Comparison of ENCODE assay signal across 8 cellular contexts in genomic region chr19:37931941-37932655, GRCh38. TPM values are rescaled to one million over a fixed set of nuclear protein-coding genes. Genes with fewer than 3 reads are reported as not detected.
DNase-seq lines count a peak whose midpoint lies in the region; ATAC-seq, FAIRE-seq and TF ChIP-seq lines count a peak whose summit lies in the region.

No MANE protein-coding gene starts in this region.

- DNase-seq in NCI-H510A (lab: John Stamatoyannopoulos, UW) (peak; percentile 85), HepG2 (ENCODE audit: low spot score) (peak; percentile 84), superior temporal gyrus (ENCODE audit: extremely low spot score) (peak; percentile 53)

- H3K4me1 ChIP-seq in ES-I3 (ENCODE audit: insufficient read depth, low read length) (peaks cover 38% of the 10 kb centered on the region), HepG2 (ENCODE audit: insufficient read depth, low read length) (peaks cover 69% of the 10 kb centered on the region)

- peaks cover 12% of the 10 kb centered on the region; the same call in 1 of the 2 replicates for H3K9me3 ChIP-seq in ES-I3 (ENCODE audit: control insufficient read depth, insufficient read depth, low read length)
- H3K9me3 ChIP-seq in HepG2 (ENCODE audit: low read length): peaks cover 9% of the 10 kb centered on the region

- WGBS in HepG2 (ENCODE audit: low lambda C conversion rate): 0% methylated on average over 8 of the region's 29 CpGs

- TF ChIP-seq POLR2A in HepG2 (IDR thresholded peaks at IDR 0.05; ENCODE audit: insufficient read depth in 1 of 2, low read depth in 2 of 2, low read length in 2 of 2): peak; percentile 47 to 79; a peak in 3 of 4 replicates

- H3K4me3 Mint-ChIP-seq in dendritic cell treated with granulocyte-macrophage colony-stimulating factor and Interleukin-4, amounts not matched to agents 40 ng/mL and 50 ng/mL, for 4 days: peak overlapping the region; percentile 75

- TF ChIP-seq RAD21 in HepG2 (CRISPR knock-in tag; IDR thresholded peaks at IDR 0.05): no peak

- no peaks in the 10 kb centered on the region for H3K27me3 ChIP-seq in HepG2 (ENCODE audit: control insufficient read depth in 1 of 2, insufficient read depth in 2 of 2, low read length in 2 of 2)

- CTCF ChIA-PET in HepG2 (lab: Yijun Ruan, JAX; ENCODE audit: low intra/inter-chr PET ratio, low total read pairs): no interaction called here

- no peaks in the 10 kb centered on the region for H3K9me3 Mint-ChIP-seq in dendritic cell treated with granulocyte-macrophage colony-stimulating factor and Interleukin-4, amounts not matched to agents 40 ng/mL and 50 ng/mL, for 4 days

- FAIRE-seq in HepG2 (lab: Jason Lieb, UNC): peak; percentile 94

- H3K9ac ChIP-seq in ES-I3 (ENCODE audit: low read depth, low read length) (peak overlapping the region; percentile 48), HepG2 (ENCODE audit: insufficient read depth, low read depth, low read length) (peak overlapping the region; percentile 81)

- TF ChIP-seq EP300 in HepG2 (IDR thresholded peaks at IDR 0.05; ENCODE audit: low read depth in 2 of 2, low read length in 2 of 2): 0 out of 4 replicates have a peak, but pooled peaks of 1 of the 2 experiments have one; percentile 46
- peak; percentile 34; the same call in 1 of the 2 replicates for TF ChIP-seq EP300 in HepG2 (CRISPR knock-in tag; IDR thresholded peaks at IDR 0.05; ENCODE audit: borderline replicate concordance)

- peak overlapping the region; percentile 97 for H3K4me2 ChIP-seq in HepG2 (ENCODE audit: low read depth, low read length)

- intact Hi-C loops in dendritic cell treated with granulocyte-macrophage colony-stimulating factor and Interleukin-4, amounts not matched to agents 40 ng/mL and 50 ng/mL, for 4 days (cut with micrococcal nuclease): loop anchor here (1.0 kb wide), 1 partner anchor 19 kb away; no protein-coding TSS in a partner anchor
- intact Hi-C loops in HepG2 (cut with micrococcal nuclease; ENCODE audit: unreplicated experiment): loop anchor here (2.0 kb wide), 1 partner anchor 25 kb away; the partner anchor contains the start of genes SIPA1L3 and WDR87

- peaks cover 33% of the 10 kb centered on the region for H3K79me2 ChIP-seq in HepG2 (ENCODE audit: insufficient read depth, low read length)

- peak overlapping the region; percentile 87 for H3K27ac ChIP-seq in HepG2 (ENCODE audit: extremely low read length, insufficient read depth, low read length)

- H3K36me3 ChIP-seq in ES-I3 (ENCODE audit: insufficient read depth, low read length) (no peaks in the 10 kb centered on the region), HepG2 (replicated peaks in 1 of 2; ENCODE audit: control insufficient read depth in 1 of 2, insufficient read depth in 2 of 2, low read length in 2 of 2) (no peaks in the 10 kb centered on the region)

- TF ChIP-seq CTCF in HepG2 (CRISPR knock-in tag; IDR thresholded peaks at IDR 0.05): peak; percentile 27; the same call in 1 of the 2 replicates

- POLR2A ChIA-PET in HepG2 (lab: Yijun Ruan, JAX): interaction anchor here (0.7 to 4.8 kb wide), 12 partner anchors 8 to 442 kb away, joined by 3 to 89 read pairs (median 4); partner anchors contain the start of genes PSMD8, SIPA1L3 and WDR87

- in situ Hi-C loops in HepG2 (cut with HindIII; ENCODE audit: extremely low pct_ligation_motif_present, low pct_unique_long_range_greater_than_20kb): no loop called here

- peak; percentile 46 for ATAC-seq in HG02678 (IDR thresholded peaks at IDR 0.05; ENCODE audit: unreplicated experiment)
- peak; percentile 85 for ATAC-seq in HepG2
- ATAC-seq in GM21515 (IDR thresholded peaks at IDR 0.05; ENCODE audit: unreplicated experiment): no peak
- no peak for ATAC-seq in GM18868 (IDR thresholded peaks at IDR 0.05; ENCODE audit: unreplicated experiment)

- peak overlapping the region; percentile 93 for H3K27ac Mint-ChIP-seq in dendritic cell treated with granulocyte-macrophage colony-stimulating factor and Interleukin-4, amounts not matched to agents 40 ng/mL and 50 ng/mL, for 4 days

- peak overlapping the region; percentile 57 to 75 (median 68); a peak in 5 of 6 replicates for H3K4me3 ChIP-seq in HepG2 (replicated peaks in 1 of 3; ENCODE audit: insufficient read depth in 1 of 3, low read depth in 2 of 3, low read length in 3 of 3)

- H4K20me1 ChIP-seq in HepG2 (ENCODE audit: insufficient read depth, low read length): no peaks in the 10 kb centered on the region

- no peaks in the 10 kb centered on the region for H3K27me3 Mint-ChIP-seq in dendritic cell treated with granulocyte-macrophage colony-stimulating factor and Interleukin-4, amounts not matched to agents 40 ng/mL and 50 ng/mL, for 4 days

- peaks cover 19% of the 10 kb centered on the region for H3K36me3 Mint-ChIP-seq in dendritic cell treated with granulocyte-macrophage colony-stimulating factor and Interleukin-4, amounts not matched to agents 40 ng/mL and 50 ng/mL, for 4 days (ENCODE audit: low read depth)

- no peak overlapping the region for H2AFZ ChIP-seq in HepG2 (ENCODE audit: low read length)

- BruUV-seq in HepG2 (replicated peaks; lab: Mats Ljungman, UMichigan): TSS peak; percentile 99

- H3K4me1 Mint-ChIP-seq in dendritic cell treated with granulocyte-macrophage colony-stimulating factor and Interleukin-4, amounts not matched to agents 40 ng/mL and 50 ng/mL, for 4 days (ENCODE audit: low read depth): peaks cover 67% of the 10 kb centered on the region

TF ChIP-seq in HepG2, 621 proteins besides CTCF, POLR2A, EP300 and RAD21 (continues in another document):
- TF ChIP-seq ZZZ3 (CRISPR knock-in tag; IDR thresholded peaks at IDR 0.05; ENCODE audit: borderline replicate concordance): no peak
- TF ChIP-seq NR2F6 (IDR thresholded peaks at IDR 0.05): no peak
- TF ChIP-seq NR2F6 (CRISPR knock-in tag; IDR thresholded peaks at IDR 0.05): peak; percentile 39; the same call in 1 of the 2 replicates

RNA-seq across cellular contexts. Expression of gene SIPA1L3, which starts 25.1 kb away (rescaled TPM):
- 6.9 and 7.7 TPM in 2 replicates for total RNA-seq in HepG2 (2016; rRNA removed; fragmentation: Illumina TruSeq; extraction: Trizol)
- 5.7 and 6.6 TPM in 2 replicates for total RNA-seq in HepG2 (2016; cell fraction: cytosol; rRNA removed; fragmentation: Illumina TruSeq; extraction: Trizol; ENCODE audit: low read depth)
- total RNA-seq in HepG2 (2016; cell fraction: insoluble cytoplasmic fraction; rRNA removed; fragmentation: Illumina TruSeq; extraction: Trizol): 4.6 and 9.3 TPM in 2 replicates
- 4.5 and 5.7 TPM in 2 replicates for total RNA-seq in HepG2 (2016; cell fraction: membrane; rRNA removed; fragmentation: Illumina TruSeq; extraction: Trizol)
- 11.7 and 15.2 TPM in 2 replicates for total RNA-seq in HepG2 (2016; cell fraction: nucleus; rRNA removed; fragmentation: Illumina TruSeq; extraction: Trizol)
- 5.4 and 5.5 TPM in 2 replicates for polyA plus RNA-seq in HepG2 (2011; rRNA removed)
- polyA plus RNA-seq in HepG2 (2011; cell fraction: cytosol; rRNA removed): 2.6 and 3.7 TPM in 2 replicates
- polyA plus RNA-seq in HepG2 (2011; cell fraction: nucleus; rRNA removed): 8.9 and 10.4 TPM in 2 replicates
- polyA plus RNA-seq in HepG2 (2012): 4.6 and 5.3 TPM in 2 replicates
- polyA plus RNA-seq in HepG2 (2016; cell fraction: cytosol; fragmentation: Illumina TruSeq; extraction: Trizol; ENCODE audit: low read depth): 0.28 and 0.57 TPM in 2 replicates
- polyA plus RNA-seq in HepG2 (2016; cell fraction: insoluble cytoplasmic fraction; fragmentation: Illumina TruSeq; extraction: Trizol; ENCODE audit: low read depth): 4.9 and 5.2 TPM in 2 replicates
- 1.0 and 1.1 TPM in 2 replicates for polyA plus RNA-seq in HepG2 (2016; cell fraction: membrane; fragmentation: Illumina TruSeq; extraction: Trizol; ENCODE audit: low read depth)
- 12.2 and 18.9 TPM in 2 replicates for polyA plus RNA-seq in HepG2 (2016; cell fraction: nucleus; fragmentation: Illumina TruSeq; extraction: Trizol; ENCODE audit: insufficient read depth, low read depth)
- polyA minus RNA-seq in HepG2 (2011; rRNA and poly(A)+ RNA removed; ENCODE audit: low replicate concordance): 18.4 and 21.4 TPM in 2 replicates
- 6.9 and 8.8 TPM in 2 replicates for polyA minus RNA-seq in HepG2 (2011; cell fraction: cytosol; rRNA and poly(A)+ RNA removed)
- polyA minus RNA-seq in HepG2 (2011; cell fraction: nucleus; rRNA and poly(A)+ RNA removed): 18.0 and 22.3 TPM in 2 replicates

RNA-seq across cellular contexts. Expression of gene WDR87, which starts 25.7 kb away (rescaled TPM):
- not detected in 2 replicates for total RNA-seq in HepG2 (2016; rRNA removed; fragmentation: Illumina TruSeq; extraction: Trizol)
- total RNA-seq in HepG2 (2016; cell fraction: cytosol; rRNA removed; fragmentation: Illumina TruSeq; extraction: Trizol; ENCODE audit: low read depth): not detected in 2 replicates
- not detected in 2 replicates for total RNA-seq in HepG2 (2016; cell fraction: insoluble cytoplasmic fraction; rRNA removed; fragmentation: Illumina TruSeq; extraction: Trizol)
- not detected in 2 replicates for total RNA-seq in HepG2 (2016; cell fraction: membrane; rRNA removed; fragmentation: Illumina TruSeq; extraction: Trizol)
- total RNA-seq in HepG2 (2016; cell fraction: nucleus; rRNA removed; fragmentation: Illumina TruSeq; extraction: Trizol): not detected in 2 replicates
- not detected in 2 replicates for polyA plus RNA-seq in HepG2 (2011; rRNA removed)
- not detected in 2 replicates for polyA plus RNA-seq in HepG2 (2011; cell fraction: cytosol; rRNA removed)
- not detected in 2 replicates for polyA plus RNA-seq in HepG2 (2011; cell fraction: nucleus; rRNA removed)
- not detected in 2 replicates for polyA plus RNA-seq in HepG2 (2012)
- polyA plus RNA-seq in HepG2 (2016; cell fraction: cytosol; fragmentation: Illumina TruSeq; extraction: Trizol; ENCODE audit: low read depth): not detected in 2 replicates
- not detected in 2 replicates for polyA plus RNA-seq in HepG2 (2016; cell fraction: insoluble cytoplasmic fraction; fragmentation: Illumina TruSeq; extraction: Trizol; ENCODE audit: low read depth)
- not detected in 2 replicates for polyA plus RNA-seq in HepG2 (2016; cell fraction: membrane; fragmentation: Illumina TruSeq; extraction: Trizol; ENCODE audit: low read depth)
- not detected in 2 replicates for polyA plus RNA-seq in HepG2 (2016; cell fraction: nucleus; fragmentation: Illumina TruSeq; extraction: Trizol; ENCODE audit: insufficient read depth, low read depth)
- polyA minus RNA-seq in HepG2 (2011; rRNA and poly(A)+ RNA removed; ENCODE audit: low replicate concordance): not detected in 2 replicates
- polyA minus RNA-seq in HepG2 (2011; cell fraction: cytosol; rRNA and poly(A)+ RNA removed): not detected in 2 replicates
- not detected in 2 replicates for polyA minus RNA-seq in HepG2 (2011; cell fraction: nucleus; rRNA and poly(A)+ RNA removed)

Comparison
In these comparisons a context has a peak if more than half of its experiments do, and no peak if none do; other contexts are left out.
1. ATAC-seq: peak in HG02678 (single experiment) and HepG2 (single experiment); none in GM21515 (single experiment) and GM18868 (single experiment).
2. Peak in every context shown above with its lines, with median percentiles within 50 percentile points of each other: DNase-seq.